ENCODE assay signal across 8 cellular contexts in genomic region chr15:52529289-52529929, GRCh38. TPM values are rescaled to one million over a fixed set of nuclear protein-coding genes. Genes with fewer than 3 reads are reported as not detected.
DNase-seq lines count a peak whose midpoint lies in the region; ATAC-seq, FAIRE-seq and TF ChIP-seq lines count a peak whose summit lies in the region.

No MANE protein-coding gene starts in this region.

- H3K27ac Mint-ChIP-seq in CD4-positive, alpha-beta memory T cell, result peak overlapping the region; percentile 85 to 97 (median 93)
- H3K27ac Mint-ChIP-seq in stimulated activated naive CD8-positive, alpha-beta T cell treated with anti-CD3 and anti-CD28 coated beads, Interleukin-15, amount 100 ng/mL, for 72 hours, result peak overlapping the region; percentile 27 to 61

- no peaks in the 10 kb centered on the region for H3K9me3 Mint-ChIP-seq in CD4-positive, alpha-beta memory T cell
- H3K9me3 Mint-ChIP-seq in stimulated activated naive CD8-positive, alpha-beta T cell treated with anti-CD3 and anti-CD28 coated beads, Interleukin-15, amount 100 ng/mL, for 72 hours, result no peaks in the 10 kb centered on the region

- H3K36me3 Mint-ChIP-seq in CD4-positive, alpha-beta memory T cell, result peaks cover 0 to 7% of the 10 kb centered on the region in 2 donors

- peak overlapping the region; percentile 79 to 98 (median 83) for H3K4me3 Mint-ChIP-seq in CD4-positive, alpha-beta memory T cell
- peak overlapping the region; percentile 78 to 83 for H3K4me3 Mint-ChIP-seq in stimulated activated naive CD8-positive, alpha-beta T cell treated with anti-CD3 and anti-CD28 coated beads, Interleukin-15, amount 100 ng/mL, for 72 hours

- WGBS in lung, 2 donors, result 1 to 2% methylated on average over 36 to 37 of the region's 37 CpGs

- POLR2A ChIA-PET in CD4-positive, alpha-beta memory T cell (lab: Charles Lee; ENCODE audit: partially characterized antibody), result interaction anchor here (0.6 to 3.2 kb wide), 17 partner anchors 11 to 350 kb away, joined by 3 to 50 read pairs (median 4); partner anchors contain the start of gene ARPP19

- no peaks in the 10 kb centered on the region for H3K27me3 ChIP-seq in CD4-positive, alpha-beta memory T cell (ENCODE audit: insufficient read depth, low read length)
- H3K27me3 ChIP-seq in HAP-1 (ENCODE audit: low read depth) (no peaks in the 10 kb centered on the region), bronchial epithelial cell (ENCODE audit: control insufficient read depth, insufficient read depth, low read length) (no peaks in the 10 kb centered on the region), lung (ENCODE audit: control insufficient read depth, insufficient read depth) (no peaks in the 10 kb centered on the region)

- intact Hi-C loops in CD4-positive, alpha-beta memory T cell (cut with micrococcal nuclease), result loop anchor here (1.0 to 10.0 kb wide), 10 partner anchors 19 to 795 kb away; partner anchors contain the start of genes ARPP19 and LYSMD2

- in situ Hi-C loops in HAP-1 (cut with MboI; ENCODE audit: low sequenced_read_pairs), result no loop called here

- peak overlapping the region; percentile 7 to 58 for H3K4me3 ChIP-seq in CD4-positive, alpha-beta memory T cell (ENCODE audit: low read length in 2 of 2)
- H3K4me3 ChIP-seq in HAP-1 (peak overlapping the region; percentile 32), SK-N-MC (peak overlapping the region; percentile 90), bronchial epithelial cell (ENCODE audit: low read depth, low read length) (peak overlapping the region; percentile 66), lung (peak overlapping the region; percentile 91)

- H3K4me1 ChIP-seq in CD4-positive, alpha-beta memory T cell (ENCODE audit: insufficient read depth, low read length), result peaks cover 20% of the 10 kb centered on the region
- H3K4me1 ChIP-seq in HAP-1 (peaks cover 23% of the 10 kb centered on the region), lung (ENCODE audit: control insufficient read depth in 2 of 2, insufficient read depth in 2 of 2, low read length in 2 of 2) (peaks cover 3 to 4% of the 10 kb centered on the region in 2 donors)

- DNase-seq in CD4-positive, alpha-beta memory T cell, result peak in 1 of 5 donors; percentile 47
- no peak for DNase-seq in HAP-1 (ENCODE audit: low spot score in 2 of 2)
- DNase-seq in SK-N-MC (ENCODE audit: low read depth, low spot score), result no peak
- DNase-seq in bronchial epithelial cell (ENCODE audit: low read depth), result no peak
- DNase-seq in lung (ENCODE audit: low spot score), result no peak
- peak in 1 of 2 donors; percentile 21 for DNase-seq in stimulated activated naive CD8-positive, alpha-beta T cell treated with anti-CD3 and anti-CD28 coated beads, Interleukin-15, amount 100 ng/mL, for 72 hours
- no peak for DNase-seq in NCI-H345 (lab: John Stamatoyannopoulos, UW)
- DNase-seq in kidney glomerular epithelial cell (lab: John Stamatoyannopoulos, UW), result no peak

- H3K27me3 Mint-ChIP-seq in CD4-positive, alpha-beta memory T cell, result no peaks in the 10 kb centered on the region
- H3K27me3 Mint-ChIP-seq in stimulated activated naive CD8-positive, alpha-beta T cell treated with anti-CD3 and anti-CD28 coated beads, Interleukin-15, amount 100 ng/mL, for 72 hours, result peaks cover 11% of the 10 kb centered on the region

- H3K27ac ChIP-seq in CD4-positive, alpha-beta memory T cell (ENCODE audit: low read depth, low read length), result peak overlapping the region; percentile 91
- H3K27ac ChIP-seq in SK-N-MC, result no peak overlapping the region
- peak overlapping the region; percentile 76 to 87 for H3K27ac ChIP-seq in lung (ENCODE audit: low read depth in 1 of 2, low read length in 1 of 2)

- no peak for FAIRE-seq in bronchial epithelial cell (lab: Jason Lieb, UNC)

- peaks cover 30 to 40% (median 35%) of the 10 kb centered on the region in 4 donors for H3K4me1 Mint-ChIP-seq in CD4-positive, alpha-beta memory T cell
- peaks cover 23% of the 10 kb centered on the region for H3K4me1 Mint-ChIP-seq in stimulated activated naive CD8-positive, alpha-beta T cell treated with anti-CD3 and anti-CD28 coated beads, Interleukin-15, amount 100 ng/mL, for 72 hours

- no peaks in the 10 kb centered on the region for H3K9me3 ChIP-seq in CD4-positive, alpha-beta memory T cell (ENCODE audit: control insufficient read depth in 1 of 2, low read length in 2 of 2)
- no peaks in the 10 kb centered on the region for H3K9me3 ChIP-seq in HAP-1
- no peaks in the 10 kb centered on the region for H3K9me3 ChIP-seq in SK-N-MC (ENCODE audit: low read depth, low read length)
- H3K9me3 ChIP-seq in lung (ENCODE audit: control insufficient read depth in 2 of 2, insufficient read depth in 1 of 2, low read length in 1 of 2), result no peaks in the 10 kb centered on the region

- ATAC-seq in lung (ENCODE audit: insufficient read depth, low FRiP score), result no peak
- no peak for ATAC-seq in stimulated activated naive CD8-positive, alpha-beta T cell treated with anti-CD3 and anti-CD28 coated beads, Interleukin-15, amount 100 ng/mL, for 72 hours

- CTCF ChIA-PET in CD4-positive, alpha-beta memory T cell (lab: Charles Lee; ENCODE audit: partially characterized antibody), result interaction anchor here (0.6 to 2.2 kb wide), 3 partner anchors 49 to 273 kb away, joined by 3 to 6 read pairs (median 4); no protein-coding TSS in a partner anchor

- TF ChIP-seq CTCF in bronchial epithelial cell (IDR thresholded peaks at IDR 0.05; ENCODE audit: insufficient read depth, low read length, severe bottlenecking), result no peak
- no peak for TF ChIP-seq CTCF in lung (IDR thresholded peaks at IDR 0.05; ENCODE audit: control extremely low read depth, extremely low read depth)

- peak overlapping the region; percentile 59 for H3K9ac ChIP-seq in SK-N-MC (ENCODE audit: insufficient read length)

- no peaks in the 10 kb centered on the region for H3K36me3 ChIP-seq in CD4-positive, alpha-beta memory T cell (ENCODE audit: insufficient read depth, low read length)
- H3K36me3 ChIP-seq in HAP-1 (replicated peaks), result no peaks in the 10 kb centered on the region
- no peaks in the 10 kb centered on the region for H3K36me3 ChIP-seq in SK-N-MC (ENCODE audit: insufficient read depth, low read length)
- H3K36me3 ChIP-seq in bronchial epithelial cell (ENCODE audit: control insufficient read depth, insufficient read depth, low read length), result no peaks in the 10 kb centered on the region
- H3K36me3 ChIP-seq in lung (ENCODE audit: control insufficient read depth in 2 of 2, insufficient read depth in 2 of 2, low read length in 2 of 2), result no peaks in the 10 kb centered on the region

RNA-seq across cellular contexts. Expression of gene MYO5A, which starts 0.7 kb away (rescaled TPM):
- total RNA-seq in CD4-positive, alpha-beta memory T cell, result 10 to 100 TPM; 36.6 to 43.9 TPM
- polyA plus RNA-seq in CD4-positive, alpha-beta memory T cell, result 10 to 100 TPM in 1 of 2 donors, 1 to 10 TPM in 1; 3.6 to 14.5 TPM
- 29.5 and 51.1 TPM in 2 replicates for total RNA-seq in bronchial epithelial cell
- total RNA-seq in lung, result 10 to 100 TPM; 15.1 to 30.5 TPM
- 10 to 100 TPM in 1 of 2 donors, 1 to 10 TPM in 1; 4.5 to 11.5 TPM for polyA plus RNA-seq in lung

RNA-seq across cellular contexts. Expression of gene ARPP19, which starts 39.4 kb away (rescaled TPM):
- total RNA-seq in CD4-positive, alpha-beta memory T cell, result 100 to 1,000 TPM; 105 to 130 TPM
- 10 to 100 TPM; 51.3 to 65.9 TPM for polyA plus RNA-seq in CD4-positive, alpha-beta memory T cell
- 116 and 150 TPM in 2 replicates for total RNA-seq in bronchial epithelial cell
- total RNA-seq in lung, result 100 to 1,000 TPM in 1 of 2 donors, 10 to 100 TPM in 1; 95.8 to 139 TPM
- 10 to 100 TPM; 35.0 to 41.8 TPM for polyA plus RNA-seq in lung

Comparison
In these comparisons a context has a peak if more than half of its experiments do, and no peak if none do; other contexts are left out.
1. H3K4me3 ChIP-seq: peak in every context shown above with its lines; median percentile 91 in lung; 90 in SK-N-MC; 66 in bronchial epithelial cell; 32 in CD4-positive, alpha-beta memory T cell; 32 in HAP-1.